In genomic region chr3:14311722-14312121, GRCh38 we compare ENCODE assay signal across 24 cellular contexts.
A peak's percentile ranks its signal among the peaks of the same experiment; 100 is the strongest.
DNase-seq lines count a peak whose midpoint lies in the region; ATAC-seq, FAIRE-seq and TF ChIP-seq lines count a peak whose summit lies in the region.
"Had no signal": no experiment of that assay in that cellular context is flagged by ENCODE, and none has a peak within 500 bp of the region (broad histone marks: within the 10 kb centered on the region; RNA-seq: fewer than 3 reads in every experiment).

No MANE protein-coding gene starts in this region.

- H3K14ac ChIP-seq in H1 (ENCODE audit: insufficient read length): no peak overlapping the region

- no peaks in the 10 kb centered on the region for H4K20me1 ChIP-seq in H1 (replicated peaks in 1 of 2; ENCODE audit: control insufficient read depth in 1 of 2, insufficient read depth in 2 of 2, low read length in 2 of 2)

- H3K4me3 ChIP-seq in Caco-2 (ENCODE audit: low read depth, low read length) (no peak overlapping the region), H1 (ENCODE audit: extremely low read depth in 1 of 4, insufficient read depth in 2 of 4, low read depth in 3 of 4, low read length in 4 of 4) (no peak overlapping the region)
- H3K4me3 ChIP-seq: BLaER1 had no signal

- H3K56ac ChIP-seq in H1 (replicated peaks; ENCODE audit: insufficient read length, low read depth, low read length): no peak overlapping the region

- H3K18ac ChIP-seq in H1 (ENCODE audit: extremely low read depth, low read length): no peak overlapping the region

- H3K9me3 Mint-ChIP-seq in Caco-2 (ENCODE audit: unreplicated experiment): peaks cover 10% of the 10 kb centered on the region
- H3K9me3 Mint-ChIP-seq: CD4-positive, alpha-beta memory T cell; CD8-positive, alpha-beta memory T cell had no signal

- CTCF ChIA-PET in Caco-2 (lab: Charles Lee): interaction anchor here (0.6 to 1.7 kb wide), 3 partner anchors 15 to 185 kb away, joined by 4 to 8 read pairs (median 6); no protein-coding TSS in a partner anchor
- CTCF ChIA-PET in H1 (lab: Charles Lee; ENCODE audit: partially characterized antibody): interaction anchor here (1.1 to 1.4 kb wide), 3 partner anchors 10 to 198 kb away, joined by 3 to 5 read pairs (median 3); no protein-coding TSS in a partner anchor

- no peak overlapping the region for H3K4me2 ChIP-seq in H1 (ENCODE audit: insufficient read depth in 1 of 2, low read depth in 2 of 2, low read length in 2 of 2)
- H3K4me2 ChIP-seq: BLaER1 had no signal

- H3K36me3 Mint-ChIP-seq in Caco-2 (ENCODE audit: insufficient read depth, unreplicated experiment): peaks cover 12% of the 10 kb centered on the region
- H3K36me3 Mint-ChIP-seq: CD14-positive monocyte; CD4-positive, alpha-beta memory T cell; CD4-positive, CD25-positive, alpha-beta regulatory T cell; CD8-positive, alpha-beta memory T cell had no signal

- H3K27ac Mint-ChIP-seq in Caco-2 (ENCODE audit: unreplicated experiment): peak overlapping the region; percentile 11
- H3K27ac Mint-ChIP-seq: CD4-positive, alpha-beta memory T cell; CD4-positive, CD25-positive, alpha-beta regulatory T cell; CD8-positive, alpha-beta memory T cell had no signal

- DNase-seq in Caco-2: no peak
- DNase-seq in H1 (ENCODE audit: low read depth in 1 of 2, low spot score in 2 of 2): no peak
- DNase-seq in left colon: no peak
- DNase-seq in activated CD4-positive, CD25-positive, alpha-beta regulatory T cell (lab: John Stamatoyannopoulos, UW): no peak
- DNase-seq in activated naive CD4-positive, alpha-beta T cell (lab: John Stamatoyannopoulos, UW): no peak
- no peak for DNase-seq in activated T-cell treated with anti-CD3 and anti-CD28 coated beads for 4 hours
- DNase-seq: 8988T; ACHN; BE2C; C1 segment of cervical spinal cord; Calu3; CD4-positive, alpha-beta memory T cell; CD4-positive, CD25-positive, alpha-beta regulatory T cell; CD8-positive, alpha-beta memory T cell; COR-L47; DMS79 treated with DMSO at 0.1 percent for 48 hours; GF-D8 had no signal

- POLR2A ChIA-PET in Caco-2 (lab: Charles Lee) (interaction anchor here (0.8 kb wide), 1 partner anchor 21 kb away, joined by 3 read pairs; no protein-coding TSS in a partner anchor), H1 (lab: Charles Lee; ENCODE audit: partially characterized antibody) (no interaction called here)

- no peak overlapping the region for H2BK20ac ChIP-seq in H1 (ENCODE audit: low read length)

- H3K9ac ChIP-seq in H1 (replicated peaks in 1 of 4; ENCODE audit: extremely low read depth in 1 of 4, low read depth in 3 of 4, low read length in 3 of 4): no peak overlapping the region
- H3K9ac ChIP-seq: BLaER1 had no signal

- H2BK120ac ChIP-seq in H1 (replicated peaks; ENCODE audit: low read depth, low read length): no peak overlapping the region

- TF ChIP-seq RAD21 in H1 (IDR thresholded peaks at IDR 0.05 in 1 of 2, conservative IDR thresholded peaks at IDR 0.05 in 1 of 2; ENCODE audit: low read depth in 2 of 2, low read length in 2 of 2): no peak

- H3K23me2 ChIP-seq in H1 (ENCODE audit: low read depth, low read length): 0 out of 2 replicates have a peak, but pooled peaks cover 2% of the 10 kb centered on the region

- H3K4me1 ChIP-seq in Caco-2: peaks cover 42% of the 10 kb centered on the region
- peaks cover 0 to 2% (median 0%) of the 10 kb centered on the region in 4 experiments; a peak in 2 of 7 replicates for H3K4me1 ChIP-seq in H1 (replicated peaks in 1 of 4; ENCODE audit: control insufficient read depth in 3 of 4, insufficient read depth in 4 of 4, low read length in 3 of 4)
- H3K4me1 ChIP-seq: BE2C, BLaER1 had no signal

- no peaks in the 10 kb centered on the region for H3K36me3 ChIP-seq in Caco-2 (ENCODE audit: control insufficient read depth, insufficient read depth, low read length)
- no peaks in the 10 kb centered on the region for H3K36me3 ChIP-seq in H1 (ENCODE audit: control insufficient read depth in 2 of 4, insufficient read depth in 4 of 4, low read length in 3 of 4)
- H3K36me3 ChIP-seq: BE2C, BLaER1 had no signal

- peak; percentile 78 for ATAC-seq in left colon

- H3K27me3 Mint-ChIP-seq in Caco-2 (ENCODE audit: insufficient read depth, unreplicated experiment): no peaks in the 10 kb centered on the region

- H3K27ac ChIP-seq in H1 (ENCODE audit: low read depth, low read length): no peak overlapping the region
- H3K27ac ChIP-seq: BLaER1 had no signal

- H2AFZ ChIP-seq in H1 (ENCODE audit: low read length): no peak overlapping the region

- no peak overlapping the region for H2BK15ac ChIP-seq in H1 (ENCODE audit: low read length)

- H3K4ac ChIP-seq in H1 (replicated peaks; ENCODE audit: insufficient read length, low read depth, low read length): no peak overlapping the region

- H4K8ac ChIP-seq in H1 (ENCODE audit: extremely low read depth, insufficient read depth, low read length): no peak overlapping the region

- H4K5ac ChIP-seq in H1 (ENCODE audit: insufficient read length, low read depth, low read length): no peak overlapping the region

- H3K9me3 ChIP-seq in Caco-2: no peaks in the 10 kb centered on the region
- H3K9me3 ChIP-seq in H1 (ENCODE audit: insufficient read depth in 2 of 2, low read depth in 1 of 2, low read length in 1 of 2): no peaks in the 10 kb centered on the region
- H3K9me3 ChIP-seq: BE2C, BLaER1 had no signal

- no peak for TF ChIP-seq CTCF in Caco-2 (IDR thresholded peaks at IDR 0.05; ENCODE audit: insufficient read depth in 1 of 2, low read depth in 1 of 2, low read length in 1 of 2, severe bottlenecking in 1 of 2, unreplicated experiment in 1 of 2)
- TF ChIP-seq CTCF in H1 (IDR thresholded peaks at IDR 0.05; ENCODE audit: control extremely low read depth in 1 of 3, insufficient read depth in 1 of 3, low read depth in 1 of 3, low read length in 3 of 3): no peak

- H2AK5ac ChIP-seq in H1 (ENCODE audit: low read depth, low read length): no peak overlapping the region

- H4K91ac ChIP-seq in H1 (replicated peaks; ENCODE audit: insufficient read length, low read length): no peak overlapping the region

- H3K27me3 ChIP-seq in Caco-2 (replicated peaks; ENCODE audit: control insufficient read depth, insufficient read depth, low read length) (no peaks in the 10 kb centered on the region), H1 (replicated peaks in 1 of 4; ENCODE audit: control insufficient read depth in 3 of 4, extremely low read depth in 1 of 4, insufficient read depth in 3 of 4, low read length in 3 of 4) (peaks cover 0 to 2% (median 0%) of the 10 kb centered on the region in 4 experiments; a peak in 1 of 7 replicates)
- H3K27me3 ChIP-seq: BE2C had no signal

- TF ChIP-seq POLR2A in H1 (IDR thresholded peaks at IDR 0.05; ENCODE audit: control extremely low read depth in 1 of 2, low read depth in 2 of 2, low read length in 2 of 2): no peak

- no peak for TF ChIP-seq EP300 in H1 (IDR thresholded peaks at IDR 0.05; ENCODE audit: borderline replicate concordance in 1 of 2, low read depth in 2 of 2, low read length in 2 of 2)

- H3K23ac ChIP-seq in H1 (ENCODE audit: insufficient read length): no peak overlapping the region

- H3K79me2 ChIP-seq in H1 (ENCODE audit: control insufficient read depth in 1 of 2, insufficient read depth in 2 of 2, low read length in 2 of 2): no peaks in the 10 kb centered on the region

- H3K4me3 Mint-ChIP-seq in Caco-2 (ENCODE audit: unreplicated experiment): peak overlapping the region; percentile 11
- H3K4me3 Mint-ChIP-seq: CD14-positive monocyte; CD4-positive, alpha-beta memory T cell; CD4-positive, CD25-positive, alpha-beta regulatory T cell; CD8-positive, alpha-beta memory T cell had no signal

- 0 out of 2 replicates have a peak overlapping the region, but pooled peaks have one; percentile 23 for H2BK12ac ChIP-seq in H1 (ENCODE audit: low read depth, low read length)

- H2BK5ac ChIP-seq in H1 (ENCODE audit: low read depth, low read length): no peak overlapping the region

- no peak for FAIRE-seq in H1 (lab: Jason Lieb, UNC)
- FAIRE-seq: A204.1, D721Med, G401.6, GM12891, GM19239 had no signal

- intact Hi-C loops in Caco-2 (cut with micrococcal nuclease; ENCODE audit: unreplicated experiment): no loop called here
- intact Hi-C loops in left colon (cut with DNase I, micrococcal nuclease): no loop called here

- no peaks in the 10 kb centered on the region for H3K79me1 ChIP-seq in H1 (ENCODE audit: low read depth, low read length)

- H3K4me1 Mint-ChIP-seq in Caco-2 (ENCODE audit: low read depth, unreplicated experiment): peaks cover 53% of the 10 kb centered on the region
- H3K4me1 Mint-ChIP-seq: CD14-positive monocyte; CD4-positive, alpha-beta memory T cell; CD4-positive, CD25-positive, alpha-beta regulatory T cell; CD8-positive, alpha-beta memory T cell had no signal

- BruUV-seq in Caco-2 (replicated peaks; lab: Mats Ljungman, UMichigan): no TSS peak

TF ChIP-seq in H1, 55 proteins besides CTCF, POLR2A, EP300 and RAD21 (continues in another document):
- TF ChIP-seq RBBP5 (IDR thresholded peaks at IDR 0.05; ENCODE audit: borderline replicate concordance, low read depth, low read length): no peak
- no peak for TF ChIP-seq JUN (IDR thresholded peaks at IDR 0.05; ENCODE audit: low read depth, low read length)
- no peak for TF ChIP-seq TCF12 (IDR thresholded peaks at IDR 0.05; ENCODE audit: low read depth, low read length)
- no peak for TF ChIP-seq CBX8 (IDR thresholded peaks at IDR 0.05; ENCODE audit: borderline replicate concordance, low read depth, low read length)
- TF ChIP-seq CTBP2 (IDR thresholded peaks at IDR 0.05; ENCODE audit: borderline replicate concordance, insufficient read depth, insufficient read length, low read length): no peak
- TF ChIP-seq JUND (IDR thresholded peaks at IDR 0.05; ENCODE audit: low read length): no peak
- TF ChIP-seq USF2 (IDR thresholded peaks at IDR 0.05; ENCODE audit: low read length): no peak
- TF ChIP-seq HDAC2 (IDR thresholded peaks at IDR 0.05; ENCODE audit: borderline replicate concordance in 1 of 2, low read depth in 2 of 2, low read length in 2 of 2): no peak
- TF ChIP-seq SIX5 (IDR thresholded peaks at IDR 0.05; ENCODE audit: low read depth, low read length): no peak
- no peak for TF ChIP-seq NRF1 (IDR thresholded peaks at IDR 0.05; ENCODE audit: low read depth, low read length)
- no peak for TF ChIP-seq TEAD4 (IDR thresholded peaks at IDR 0.05; ENCODE audit: low read depth, low read length)
- no peak for TF ChIP-seq MAFK (IDR thresholded peaks at IDR 0.05; ENCODE audit: low read depth, low read length)
- no peak for TF ChIP-seq CEBPB (IDR thresholded peaks at IDR 0.05; ENCODE audit: low read depth, low read length)
- no peak for TF ChIP-seq FOSL1 (IDR thresholded peaks at IDR 0.05; ENCODE audit: insufficient read depth, low read depth, low read length)
- no peak for TF ChIP-seq RFX5 (IDR thresholded peaks at IDR 0.05; ENCODE audit: borderline replicate concordance, low read depth, low read length)
